In the genomic region with DNA sequence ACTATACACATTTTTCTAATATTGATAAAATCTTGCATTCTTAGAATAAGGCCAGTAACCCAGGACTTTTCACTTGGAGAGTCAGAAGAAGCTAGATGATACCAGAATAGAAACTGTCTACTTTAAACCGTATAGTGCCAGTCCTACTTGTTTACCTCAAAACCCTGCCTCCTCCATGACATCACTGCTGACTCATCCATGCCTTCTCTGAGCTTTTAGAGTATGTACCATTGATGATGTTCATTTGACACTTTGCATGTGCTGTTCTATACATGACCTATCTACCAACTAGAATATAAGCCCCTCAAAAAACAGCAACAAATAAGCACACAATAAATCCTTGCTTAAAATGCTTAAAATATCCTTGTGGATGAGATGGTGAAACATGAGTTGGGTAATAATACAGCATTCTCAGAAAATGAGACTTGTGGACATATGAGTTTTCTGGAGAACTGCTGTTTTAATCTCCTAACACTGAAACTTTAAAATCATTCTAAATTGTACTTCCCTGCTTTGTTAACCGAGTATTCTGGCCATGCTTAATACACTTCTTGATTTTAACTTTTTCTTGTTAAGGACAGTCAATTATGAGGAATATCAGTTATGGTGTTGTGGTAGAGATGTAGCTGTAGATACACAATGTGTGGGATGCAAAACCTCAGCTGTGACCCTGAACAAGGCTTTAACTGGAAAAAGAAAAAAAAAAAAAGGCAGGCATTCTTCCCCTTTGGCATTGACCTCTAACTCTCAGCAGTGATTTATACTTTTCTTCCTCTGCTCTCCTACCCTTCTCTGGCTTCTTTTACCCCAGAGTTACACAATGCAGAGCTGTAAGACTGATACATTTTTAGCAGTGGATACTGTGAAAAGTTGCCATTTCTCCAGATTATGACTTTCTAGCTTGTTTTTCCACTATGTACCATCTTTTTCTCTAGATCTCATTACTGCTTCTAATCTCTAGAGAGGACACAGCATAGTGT, we compare ENCODE assay signal across 8 cellular contexts. TPM values are rescaled to one million over a fixed set of nuclear protein-coding genes. Genes with fewer than 3 reads are reported as not detected.
DNase-seq lines count a peak whose midpoint lies in the region; ATAC-seq and TF ChIP-seq lines count a peak whose summit lies in the region.

No MANE protein-coding gene starts in this region.

- peaks cover 10% of the 10 kb centered on the region for H3K27me3 Mint-ChIP-seq in glutamatergic neuron (ENCODE audit: unreplicated experiment)

- H3K36me3 Mint-ChIP-seq in glutamatergic neuron (ENCODE audit: unreplicated experiment) = no peaks in the 10 kb centered on the region

- peak; percentile 41 for DNase-seq in GM13976 (ENCODE audit: low spot score)
- DNase-seq in OCI-M1 (lab: John Stamatoyannopoulos, UW) = peak; percentile 78
- peak; percentile 13 for DNase-seq in activated effector memory CD4-positive, alpha-beta T cell treated with Interleukin-2 at 50 U/mL for 16 hours
- no peak for DNase-seq in glutamatergic neuron
- peak; percentile 36 to 45 (median 36) for DNase-seq in stimulated activated CD4-positive, alpha-beta T cell treated with anti-CD3 and anti-CD28 coated beads, TNF-alpha, amount 100 ng/mL, for 24 hours (ENCODE audit: low read depth in 3 of 3)
- no peak for DNase-seq in mesenteric fat pad (ENCODE audit: low spot score)

- in situ Hi-C loops in GM13976 (cut with MboI; ENCODE audit: low sequenced_read_pairs, unreplicated experiment) = no loop called here

- ATAC-seq in HG02571 (IDR thresholded peaks at IDR 0.05; ENCODE audit: unreplicated experiment) = peak; percentile 41
- no peak for ATAC-seq in HG03571 (IDR thresholded peaks at IDR 0.05; ENCODE audit: unreplicated experiment)

- peak overlapping the region; percentile 100 for H3K4me3 Mint-ChIP-seq in glutamatergic neuron (ENCODE audit: unreplicated experiment)

- no peak overlapping the region for H3K27ac Mint-ChIP-seq in glutamatergic neuron (ENCODE audit: unreplicated experiment)

- peaks cover 7% of the 10 kb centered on the region for H3K9me3 Mint-ChIP-seq in glutamatergic neuron (ENCODE audit: unreplicated experiment)

- peaks cover 19% of the 10 kb centered on the region for H3K4me1 Mint-ChIP-seq in glutamatergic neuron (ENCODE audit: low read depth, unreplicated experiment)

- no peak for TF ChIP-seq CTCF in GM13976 (IDR thresholded peaks at IDR 0.05; ENCODE audit: borderline replicate concordance, control extremely low read depth, extremely low read depth, insufficient read depth, missing control alignments)
- no peak for TF ChIP-seq CTCF in glutamatergic neuron (IDR thresholded peaks at IDR 0.05; ENCODE audit: partially characterized antibody, unreplicated experiment)

RNA-seq across cellular contexts. Expression of a gene that starts 2.3 kb away (rescaled TPM):
- total RNA-seq in glutamatergic neuron (ENCODE audit: unreplicated experiment) (13.7 TPM), mesenteric fat pad (53.1 TPM)

Comparison
In these comparisons a context has a peak if more than half of its experiments do, and no peak if none do; other contexts are left out.
1. DNase-seq: peak in GM13976 (single experiment), OCI-M1 (single experiment), activated effector memory CD4-positive, alpha-beta T cell treated with Interleukin-2 at 50 U/mL for 16 hours (single experiment) and stimulated activated CD4-positive, alpha-beta T cell treated with anti-CD3 and anti-CD28 coated beads, TNF-alpha, amount 100 ng/mL, for 24 hours (3 of 3); none in glutamatergic neuron (single experiment) and mesenteric fat pad (single experiment).